9 cellular contexts compared by ENCODE assay signal in genomic region chr2:24785704-24786321, GRCh38. TPM values are rescaled to one million over a fixed set of nuclear protein-coding genes. Genes with fewer than 3 reads are reported as not detected.
DNase-seq lines count a peak whose midpoint lies in the region; ATAC-seq and TF ChIP-seq lines count a peak whose summit lies in the region.
"Had no signal": no experiment of that assay in that cellular context is flagged by ENCODE, and none has a peak within 500 bp of the region (broad histone marks: within the 10 kb centered on the region; RNA-seq: fewer than 3 reads in every experiment).

No MANE protein-coding gene starts in this region.

- no peak overlapping the region for H2BK12ac ChIP-seq in trophoblast cell (ENCODE audit: low read length)

- H3K36me3 ChIP-seq in trophoblast cell (ENCODE audit: control insufficient read depth in 1 of 2, insufficient read depth in 2 of 2, low read length in 2 of 2) (peaks cover 0 to 1% of the 10 kb centered on the region in 2 experiments), psoas muscle (ENCODE audit: insufficient read depth in 1 of 2, low read depth in 1 of 2) (peaks cover 0 to 19% of the 10 kb centered on the region in 2 donors)

- no peak overlapping the region for H3K23ac ChIP-seq in trophoblast cell (ENCODE audit: low read length)

- TF ChIP-seq CTCF in psoas muscle (IDR thresholded peaks at IDR 0.05), result no peak

- H3K79me1 ChIP-seq in trophoblast cell (ENCODE audit: low read length), result no peaks in the 10 kb centered on the region

- H3K79me2 ChIP-seq in trophoblast cell (ENCODE audit: control insufficient read depth, insufficient read depth, low read length, poor library complexity), result no peaks in the 10 kb centered on the region

- DNase-seq in DMS79 treated with DMSO at 0.1 percent for 48 hours (lab: John Stamatoyannopoulos, UW) (peak; percentile 92), RPMI8226 (peak; percentile 21), trophoblast cell (no peak), psoas muscle (no peak), posterior cingulate gyrus (no peak)
- DNase-seq in stimulated activated naive CD4-positive, alpha-beta T cell treated with Interleukin-2 at 50 U/mL for 16 hours (lab: John Stamatoyannopoulos, UW), result no peak
- DNase-seq: heart left ventricle had no signal

- no peak overlapping the region for H4K91ac ChIP-seq in trophoblast cell (ENCODE audit: low read depth, low read length)

- H3K4me1 ChIP-seq in trophoblast cell (ENCODE audit: control insufficient read depth in 1 of 2, insufficient read depth in 2 of 2, low read length in 2 of 2), result peaks cover 2% of the 10 kb centered on the region in 2 experiments
- H3K4me1 ChIP-seq in psoas muscle, result no peaks in the 10 kb centered on the region

- H3K9ac ChIP-seq in trophoblast cell (ENCODE audit: low read length), result no peak overlapping the region

- H2BK5ac ChIP-seq in trophoblast cell (ENCODE audit: low read depth, low read length, poor library complexity), result no peak overlapping the region

- no peak overlapping the region for H4K8ac ChIP-seq in trophoblast cell (ENCODE audit: low read depth, low read length)

- H3K27me3 ChIP-seq in trophoblast cell (ENCODE audit: insufficient read depth, low read length) (no peaks in the 10 kb centered on the region), psoas muscle (ENCODE audit: insufficient read depth in 3 of 3, low read length in 2 of 3) (no peaks in the 10 kb centered on the region)

- H3K27ac ChIP-seq in trophoblast cell (ENCODE audit: low read depth, low read length) (no peak overlapping the region), psoas muscle (no peak overlapping the region)
- H3K27ac ChIP-seq: heart left ventricle had no signal

- no peak overlapping the region for H2AFZ ChIP-seq in trophoblast cell (ENCODE audit: insufficient read depth, low read length, poor library complexity)

- no peak overlapping the region for H3K4me2 ChIP-seq in trophoblast cell (ENCODE audit: low read length)

- intact Hi-C loops in psoas muscle (cut with DNase I) (no loop called here), posterior cingulate gyrus (cut with DNase I) (no loop called here)

- whole genome bisulfite sequencing in trophoblast cell (ENCODE audit: extremely low coverage, insufficient coverage, insufficient read length), result no CpG with 5 or more reads among the region's 6 CpGs
- 70 to 79% (median 77%) methylated on average over 6 of the region's 6 CpGs for WGBS in psoas muscle, 3 donors

- no peak overlapping the region for H2BK120ac ChIP-seq in trophoblast cell (ENCODE audit: insufficient read depth, low read length, poor library complexity)

- no peak overlapping the region for H3K18ac ChIP-seq in trophoblast cell (ENCODE audit: low read length)

- no peak overlapping the region for H4K12ac ChIP-seq in trophoblast cell (ENCODE audit: low read depth, low read length)

- no peak overlapping the region for H3K4me3 ChIP-seq in trophoblast cell (ENCODE audit: low read depth, low read length)
- H3K4me3 ChIP-seq in psoas muscle, result no peak overlapping the region
- H3K4me3 ChIP-seq: heart left ventricle had no signal

- H3K9me3 ChIP-seq in trophoblast cell (ENCODE audit: insufficient read depth, low read depth, low read length) (peaks cover 1% of the 10 kb centered on the region), psoas muscle (no peaks in the 10 kb centered on the region)
- H3K9me3 ChIP-seq: heart left ventricle had no signal

- peak; percentile 79 for ATAC-seq in GM19463 (IDR thresholded peaks at IDR 0.05; ENCODE audit: unreplicated experiment)
- peak; percentile 66 for ATAC-seq in HG03457 (IDR thresholded peaks at IDR 0.05; ENCODE audit: unreplicated experiment)
- ATAC-seq in psoas muscle, result no peak

- no peak overlapping the region for H2AK5ac ChIP-seq in trophoblast cell (ENCODE audit: low read length)

- no peak overlapping the region for H3K4ac ChIP-seq in trophoblast cell (ENCODE audit: low read depth, low read length)

- H3K14ac ChIP-seq in trophoblast cell (ENCODE audit: low read length), result no peak overlapping the region

RNA-seq across cellular contexts. Expression of gene PTRHD1, which starts 7.4 kb away (rescaled TPM):
- polyA plus RNA-seq in trophoblast cell (2013), result 43.4 and 50.7 TPM in 2 replicates
- 10 to 100 TPM; 16.6 to 34.9 (median 20.8) TPM for total RNA-seq in psoas muscle
- 10 to 100 TPM; 27.1 to 38.3 (median 28.8) TPM for polyA plus RNA-seq in psoas muscle

RNA-seq across cellular contexts. Expression of gene CENPO, which starts 7.4 kb away (rescaled TPM):
- polyA plus RNA-seq in trophoblast cell (2013), result 24.4 and 24.5 TPM in 2 replicates
- 1 to 10 TPM; 1.8 to 3.2 (median 2.4) TPM for total RNA-seq in psoas muscle
- 1 to 10 TPM; 1.6 to 5.4 (median 2.9) TPM for polyA plus RNA-seq in psoas muscle

Comparison
In these comparisons a context has a peak if more than half of its experiments do, and no peak if none do; other contexts are left out.
1. DNase-seq: peak in DMS79 treated with DMSO at 0.1 percent for 48 hours (single experiment) and RPMI8226 (single experiment); none in stimulated activated naive CD4-positive, alpha-beta T cell treated with Interleukin-2 at 50 U/mL for 16 hours (single experiment), trophoblast cell (0 of 2), psoas muscle (0 of 2) and posterior cingulate gyrus (0 of 10).
2. ATAC-seq: peak in GM19463 (single experiment) and HG03457 (single experiment); none in psoas muscle (0 of 4).